In the genomic region with DNA sequence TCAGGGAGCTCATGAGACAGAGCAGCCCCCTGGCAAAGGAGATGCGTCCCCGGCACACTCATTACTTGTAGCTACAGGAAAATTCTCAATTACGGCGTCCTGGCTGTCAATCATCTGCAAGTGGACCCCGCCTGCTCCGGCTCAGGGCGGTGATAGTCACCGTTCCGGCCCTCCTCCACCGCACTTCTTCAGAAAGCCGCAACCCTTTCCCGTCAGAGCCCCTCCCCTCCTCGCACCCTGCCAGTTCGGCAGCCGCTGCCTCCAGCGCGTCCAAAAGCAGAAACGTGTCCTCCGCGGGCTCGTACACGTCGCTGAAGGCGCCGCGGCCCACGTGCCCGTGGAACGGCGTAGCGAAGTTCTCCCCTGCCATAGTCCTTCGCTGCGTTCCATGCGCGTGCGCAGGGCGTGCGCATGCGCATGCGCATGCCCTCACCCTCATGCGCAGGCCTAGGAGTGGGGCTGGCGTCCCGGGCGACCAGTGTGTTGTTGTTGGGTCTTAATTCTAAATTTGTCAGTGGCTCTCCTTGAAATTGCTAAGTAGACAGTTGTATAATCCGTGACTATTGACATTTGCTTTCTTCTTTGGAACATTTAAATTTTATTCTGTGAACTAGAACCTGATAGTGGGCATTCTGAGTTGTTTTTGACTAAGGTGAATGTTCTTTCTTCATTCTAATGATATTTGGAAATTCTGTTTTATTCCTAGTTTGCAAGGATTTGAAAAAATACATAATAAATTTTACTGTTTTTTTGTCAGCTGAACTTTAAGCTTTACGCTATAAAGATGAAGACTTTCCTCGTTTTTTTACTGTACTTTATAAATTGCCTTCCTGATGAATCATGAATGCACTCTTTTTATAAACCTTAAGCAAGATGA, we compare ENCODE assay signal across 8 cellular contexts.
DNase-seq lines count a peak whose midpoint lies in the region; ATAC-seq, FAIRE-seq and TF ChIP-seq lines count a peak whose summit lies in the region.

No MANE protein-coding gene starts in this region.

- peaks cover 10 to 13% (median 11%) of the 10 kb centered on the region in 3 donors for H3K36me3 Mint-ChIP-seq in immature natural killer cell

- no peaks in the 10 kb centered on the region for H3K27me3 ChIP-seq in WERI-Rb-1 (ENCODE audit: insufficient read depth, low read depth, severe bottlenecking)
- H3K27me3 ChIP-seq in bronchial epithelial cell (ENCODE audit: control insufficient read depth, insufficient read depth, low read length) = no peaks in the 10 kb centered on the region

- peak overlapping the region; percentile 90 for H3K27ac ChIP-seq in WERI-Rb-1

- CTCF ChIA-PET in AG04449 (lab: Yijun Ruan, JAX) = interaction anchor here (1.4 kb wide), 1 partner anchor 21 kb away, joined by 3 read pairs; no protein-coding TSS in a partner anchor

- POLR2A ChIA-PET in AG04449 (lab: Yijun Ruan, JAX) = no interaction called here

- ATAC-seq in GM18907 (IDR thresholded peaks at IDR 0.05; ENCODE audit: unreplicated experiment) (peak; percentile 98), HG03139 (IDR thresholded peaks at IDR 0.05; ENCODE audit: unreplicated experiment) (peak; percentile 95)

- H3K4me1 Mint-ChIP-seq in immature natural killer cell = peaks cover 22 to 24% of the 10 kb centered on the region in 2 donors

- peak overlapping the region; percentile 73 for H3K4me3 ChIP-seq in AG04449 (ENCODE audit: low read depth, low read length)
- peak overlapping the region; percentile 64 for H3K4me3 ChIP-seq in WERI-Rb-1 (ENCODE audit: low read depth, low read length)
- peak overlapping the region; percentile 84 for H3K4me3 ChIP-seq in bronchial epithelial cell (ENCODE audit: low read depth, low read length)

- no peak for TF ChIP-seq CTCF in AG04449 (IDR thresholded peaks at IDR 0.05; ENCODE audit: insufficient read depth, low read length, missing control alignments)
- no peak for TF ChIP-seq CTCF in WERI-Rb-1 (IDR thresholded peaks at IDR 0.05; ENCODE audit: low read depth, low read length)
- no peak for TF ChIP-seq CTCF in bronchial epithelial cell (IDR thresholded peaks at IDR 0.05; ENCODE audit: insufficient read depth, low read length, severe bottlenecking)

- H3K9me3 Mint-ChIP-seq in immature natural killer cell = no peaks in the 10 kb centered on the region

- DNase-seq in AG04449 (ENCODE audit: low read depth, low spot score) (no peak), NCI-H2196 treated with DMSO at 0.1 percent for 48 hours (lab: John Stamatoyannopoulos, UW; ENCODE audit: unreplicated experiment) (peak; percentile 82), WERI-Rb-1 (peak; percentile 90), bronchial epithelial cell (ENCODE audit: low read depth) (peak; percentile 81), immature natural killer cell (peak; percentile 93 to 96 (median 94)), smooth muscle cell of the brain vasculature (ENCODE audit: low read depth, low spot score) (peak; percentile 73)

- H3K27me3 Mint-ChIP-seq in immature natural killer cell (ENCODE audit: low read depth in 3 of 3) = peaks cover 12 to 20% (median 16%) of the 10 kb centered on the region in 3 donors

- H3K27ac Mint-ChIP-seq in immature natural killer cell = peak overlapping the region; percentile 93 to 97 (median 96)

- H3K36me3 ChIP-seq in WERI-Rb-1 = peaks cover 3% of the 10 kb centered on the region; the same call in 1 of the 2 replicates
- H3K36me3 ChIP-seq in bronchial epithelial cell (ENCODE audit: control insufficient read depth, insufficient read depth, low read length) = peaks cover 3% of the 10 kb centered on the region

- H3K4me3 Mint-ChIP-seq in immature natural killer cell = peak overlapping the region; percentile 90 to 99 (median 98)

- no peaks in the 10 kb centered on the region for H3K9me3 ChIP-seq in WERI-Rb-1 (ENCODE audit: severe bottlenecking)

- no peak for FAIRE-seq in bronchial epithelial cell (lab: Jason Lieb, UNC)
